In genomic region chr4:91738831-91739230, GRCh38 we compare ENCODE assay signal across 2 cellular contexts.
TF ChIP-seq lines count a peak whose summit lies in the region.

No MANE protein-coding gene starts in this region.

TF ChIP-seq in IMR-90, 13 proteins besides CTCF, POLR2A, EP300 and RAD21:
- TF ChIP-seq CEBPB (IDR thresholded peaks at IDR 0.05; ENCODE audit: low read depth, low read length): 0 out of 2 replicates have a peak, but pooled peaks have one; percentile 1
TF ChIP-seq in IMR-90: peak in this region for 1; not testable (repeated sequence) for 12.

TF ChIP-seq in H1, 55 proteins besides CTCF, POLR2A, EP300 and RAD21:
- TF ChIP-seq CEBPB (IDR thresholded peaks at IDR 0.05; ENCODE audit: low read depth, low read length): peak; percentile 44; the same call in 1 of the 2 replicates
